In the genomic region with DNA sequence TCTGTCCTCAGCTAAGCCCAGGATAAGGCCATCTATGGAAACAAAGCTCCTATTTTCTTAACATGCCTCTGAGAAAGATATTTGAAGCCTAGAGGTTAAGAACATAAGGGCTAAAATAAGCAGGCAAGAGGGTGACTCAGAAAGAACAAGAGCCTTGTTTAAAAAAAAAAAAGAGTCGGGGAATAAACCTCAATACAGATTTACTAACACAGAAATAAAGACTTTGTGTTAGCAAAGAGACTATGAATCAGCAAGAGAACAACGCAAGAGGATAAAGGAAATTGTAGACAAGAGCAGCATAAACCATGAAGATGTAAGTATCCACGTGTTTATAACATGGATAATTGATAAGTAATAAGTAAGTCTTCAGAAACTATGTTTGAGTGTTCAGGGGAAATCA, we compare ENCODE assay signal across 9 cellular contexts. TPM values are rescaled to one million over a fixed set of nuclear protein-coding genes. Genes with fewer than 3 reads are reported as not detected.
A peak's percentile ranks its signal among the peaks of the same experiment; 100 is the strongest.
DNase-seq lines count a peak whose midpoint lies in the region; ATAC-seq, FAIRE-seq and TF ChIP-seq lines count a peak whose summit lies in the region.
"Had no signal": no experiment of that assay in that cellular context is flagged by ENCODE, and none has a peak within 500 bp of the region (broad histone marks: within the 10 kb centered on the region; RNA-seq: fewer than 3 reads in every experiment).

No MANE protein-coding gene starts in this region.

- FAIRE-seq in pancreas (lab: Jason Lieb, UNC), result no peak

- no peaks in the 10 kb centered on the region for H3K27me3 Mint-ChIP-seq in HFFc6 (ENCODE audit: insufficient read depth)

- H3K27ac ChIP-seq in ascending aorta (peak overlapping the region; percentile 48 to 56), mesenchymal stem cell (ENCODE audit: low read length, poor library complexity, severe bottlenecking) (peak overlapping the region; percentile 41), pancreas (no peak overlapping the region)

- H3K9me3 ChIP-seq in ascending aorta (no peaks in the 10 kb centered on the region), mesenchymal stem cell (ENCODE audit: control insufficient read depth, low read length) (no peaks in the 10 kb centered on the region), pancreas (no peaks in the 10 kb centered on the region)

- DNase-seq in AG08395 (ENCODE audit: low spot score) (peak; percentile 31), HFFc6 (peak; percentile 40), ascending aorta (ENCODE audit: low spot score in 2 of 2) (no peak), mesenchymal stem cell (peak; percentile 91), pancreas (no peak), H7 (no peak)
- DNase-seq: DND-41 had no signal

- H3K36me3 ChIP-seq in ascending aorta (no peaks in the 10 kb centered on the region), mesenchymal stem cell (ENCODE audit: control insufficient read depth in 1 of 2, insufficient read depth in 2 of 2, low read depth in 1 of 2, low read length in 2 of 2) (peaks cover 0 to 3% of the 10 kb centered on the region in 2 experiments), pancreas (no peaks in the 10 kb centered on the region), H7 (replicated peaks; ENCODE audit: control insufficient read depth, insufficient read depth, low read length) (no peaks in the 10 kb centered on the region)

- H3K9ac ChIP-seq in mesenchymal stem cell (ENCODE audit: low read length), result peak overlapping the region; percentile 70

- H4K8ac ChIP-seq in mesenchymal stem cell (ENCODE audit: low read length), result no peak overlapping the region

- no peak overlapping the region for H3K14ac ChIP-seq in mesenchymal stem cell (ENCODE audit: low read length in 2 of 2)

- H2AK5ac ChIP-seq in mesenchymal stem cell (ENCODE audit: low read length, severe bottlenecking), result no peak overlapping the region

- H2AFZ ChIP-seq in mesenchymal stem cell (ENCODE audit: low read depth, low read length), result no peak overlapping the region

- H2BK120ac ChIP-seq in mesenchymal stem cell (ENCODE audit: low read depth, low read length), result no peak overlapping the region

- H3K4ac ChIP-seq in mesenchymal stem cell (ENCODE audit: low read depth in 1 of 2, low read length in 2 of 2), result no peak overlapping the region

- no peak overlapping the region for H3K4me2 ChIP-seq in mesenchymal stem cell (ENCODE audit: low read length, poor library complexity, severe bottlenecking)

- no peak overlapping the region for H3K23ac ChIP-seq in mesenchymal stem cell (ENCODE audit: low read length in 2 of 2)

- ATAC-seq in pancreas, result no peak
- no peak for ATAC-seq in GM21528 (IDR thresholded peaks at IDR 0.05; ENCODE audit: low FRiP score, unreplicated experiment)
- ATAC-seq in GM21786 (IDR thresholded peaks at IDR 0.05; ENCODE audit: unreplicated experiment), result no peak

- H2BK12ac ChIP-seq in mesenchymal stem cell (ENCODE audit: low read length in 2 of 2), result peak overlapping the region in 1 of 2 experiments; percentile 86

- H4K91ac ChIP-seq in mesenchymal stem cell (ENCODE audit: low read length), result no peak overlapping the region

- H3K4me3 ChIP-seq in ascending aorta (no peak overlapping the region), mesenchymal stem cell (ENCODE audit: insufficient read depth in 1 of 2, low read depth in 1 of 2, low read length in 2 of 2) (no peak overlapping the region), pancreas (no peak overlapping the region), H7 (ENCODE audit: insufficient read depth, low read depth, low read length) (no peak overlapping the region)

- no peaks in the 10 kb centered on the region; the same call in 1 of the 2 replicates for H3K9me3 Mint-ChIP-seq in HFFc6

- peak overlapping the region; percentile 70 for H3K27ac Mint-ChIP-seq in HFFc6

- H2BK15ac ChIP-seq in mesenchymal stem cell (ENCODE audit: low read depth, poor library complexity, severe bottlenecking), result no peak overlapping the region

- TF ChIP-seq CTCF in HFFc6 (IDR thresholded peaks at IDR 0.05), result no peak
- no peak for TF ChIP-seq CTCF in ascending aorta (IDR thresholded peaks at IDR 0.05)
- no peak for TF ChIP-seq CTCF in pancreas (IDR thresholded peaks at IDR 0.05)

- WGBS in mesenchymal stem cell, result 0% methylated on average over 1 of the region's 3 CpGs
- WGBS in pancreas, 2 donors, result 76 to 88% methylated on average over 3 of the region's 3 CpGs

- peak overlapping the region; percentile 30 for H3K4me3 Mint-ChIP-seq in HFFc6

- H3K18ac ChIP-seq in mesenchymal stem cell (ENCODE audit: low read depth in 1 of 2, low read length in 2 of 2), result no peak overlapping the region

- H3K4me1 ChIP-seq in ascending aorta (no peaks in the 10 kb centered on the region), mesenchymal stem cell (ENCODE audit: control insufficient read depth, insufficient read depth, low read depth, low read length) (no peaks in the 10 kb centered on the region), pancreas (peaks cover 0 to 10% (median 4%) of the 10 kb centered on the region in 3 donors)

- intact Hi-C loops in ascending aorta (cut with DNase I) (no loop called here), pancreas (cut with DNase I) (no loop called here)

- peaks cover 46% of the 10 kb centered on the region for H3K4me1 Mint-ChIP-seq in HFFc6 (ENCODE audit: low read depth)

- H3K27me3 ChIP-seq in ascending aorta (no peaks in the 10 kb centered on the region), mesenchymal stem cell (ENCODE audit: control insufficient read depth in 1 of 2, insufficient read depth in 1 of 2, low read length in 2 of 2) (no peaks in the 10 kb centered on the region), pancreas (no peaks in the 10 kb centered on the region), H7 (ENCODE audit: control insufficient read depth, insufficient read depth, low read length) (no peaks in the 10 kb centered on the region)

- H3K36me3 Mint-ChIP-seq in HFFc6 (ENCODE audit: low read depth), result peaks cover 7% of the 10 kb centered on the region

- no peak overlapping the region for H2BK5ac ChIP-seq in mesenchymal stem cell (ENCODE audit: low read depth, low read length, poor library complexity, severe bottlenecking)

- peaks cover 14% of the 10 kb centered on the region for H3K79me1 ChIP-seq in mesenchymal stem cell (replicated peaks; ENCODE audit: low read length, poor library complexity, severe bottlenecking)

RNA-seq across cellular contexts. Expression of a gene that starts 36.0 kb away (rescaled TPM):
- 10 to 100 TPM in 4 of 6 experiments, 1 to 10 TPM in 2; 6.9 to 13.7 (median 13.0) TPM for total RNA-seq in HFFc6 (2021; fragmentation: NEBNext Ultra II Directional; extraction: Animal tissue kit (Norgen Biotek cat#: 25700))
- total RNA-seq in ascending aorta, result 17.9 TPM
- 22.8 TPM for polyA plus RNA-seq in mesenchymal stem cell (2013, experiment 1 of 2)
- 24.9 TPM for polyA plus RNA-seq in mesenchymal stem cell (2013, experiment 2 of 2)
- 10 to 100 TPM; 12.6 to 26.5 (median 17.2) TPM for total RNA-seq in pancreas
- 1 to 10 TPM; 6.4 to 8.2 TPM for polyA plus RNA-seq in pancreas
- 0.90 and 1.5 TPM in 2 replicates for total RNA-seq in H7 (2014; rRNA removed; shearing (Covaris generic))

RNA-seq across cellular contexts. Expression of a gene that starts 56.8 kb away (rescaled TPM):
- 10 to 100 TPM; 51.8 to 58.1 (median 55.4) TPM for total RNA-seq in HFFc6 (2021; fragmentation: NEBNext Ultra II Directional; extraction: Animal tissue kit (Norgen Biotek cat#: 25700))
- total RNA-seq in ascending aorta (15.3 TPM), pancreas (10 to 100 TPM; 30.7 to 67.0 (median 36.1) TPM)
- polyA plus RNA-seq in mesenchymal stem cell (2013, experiment 1 of 2), result 65.7 TPM
- polyA plus RNA-seq in mesenchymal stem cell (2013, experiment 2 of 2), result 67.0 TPM
- 10 to 100 TPM; 37.5 to 48.3 TPM for polyA plus RNA-seq in pancreas
- total RNA-seq in H7 (2014; rRNA removed; shearing (Covaris generic)), result 106 and 117 TPM in 2 replicates

Comparison
In these comparisons a context has a peak if more than half of its experiments do, and no peak if none do; other contexts are left out.
1. DNase-seq: peak in AG08395 (single experiment), HFFc6 (single experiment) and mesenchymal stem cell (single experiment); none in ascending aorta (0 of 2), pancreas (0 of 6) and H7 (single experiment).
2. H3K27ac ChIP-seq: peak in ascending aorta (2 of 2) and mesenchymal stem cell (single experiment); none in pancreas (0 of 4).